ENCODE assay signal across 9 cellular contexts in the genomic region with DNA sequence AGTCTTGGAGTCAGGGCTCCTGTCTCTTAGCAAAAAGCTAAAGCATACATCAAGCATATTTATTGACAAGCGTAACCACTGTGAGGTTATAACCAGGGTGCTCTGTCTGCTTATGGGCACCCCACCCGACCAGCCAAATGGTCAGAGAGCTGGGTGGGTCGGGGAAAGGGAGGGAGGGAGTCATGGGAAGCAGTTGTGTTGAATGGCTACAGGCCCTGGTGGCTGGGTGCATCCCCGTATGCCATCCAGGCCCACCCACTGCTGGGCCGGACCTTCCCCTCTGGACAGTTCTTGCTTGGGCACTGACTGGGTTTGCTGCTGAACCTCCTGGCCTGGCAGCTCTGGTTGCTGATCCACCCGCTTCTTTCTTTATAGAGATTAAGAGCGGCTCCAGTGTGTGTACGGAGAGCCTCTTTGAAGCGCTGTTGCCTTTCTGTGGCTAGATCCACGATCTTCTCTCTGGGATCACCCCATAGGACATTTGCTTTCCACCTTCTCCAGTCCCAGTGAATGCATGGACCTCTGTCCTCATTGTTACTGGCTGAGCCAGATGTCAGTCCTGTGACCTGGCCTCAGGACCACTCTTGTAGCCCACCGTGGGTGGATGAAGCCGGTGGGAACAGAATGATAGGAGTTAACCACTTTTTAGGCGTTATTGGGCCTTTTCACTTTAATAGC. TPM values are rescaled to one million over a fixed set of nuclear protein-coding genes. Genes with fewer than 3 reads are reported as not detected.
DNase-seq lines count a peak whose midpoint lies in the region; ATAC-seq and TF ChIP-seq lines count a peak whose summit lies in the region.
"Had no signal": no experiment of that assay in that cellular context is flagged by ENCODE, and none has a peak within 500 bp of the region (broad histone marks: within the 10 kb centered on the region; RNA-seq: fewer than 3 reads in every experiment).

No MANE protein-coding gene starts in this region.

- peak overlapping the region; percentile 16 for H3K4me3 ChIP-seq in coronary artery

- peaks cover 5% of the 10 kb centered on the region for H3K36me3 Mint-ChIP-seq in stimulated activated naive CD8-positive, alpha-beta T cell treated with anti-CD3 and anti-CD28 coated beads, Interleukin-15, Interleukin-2, amounts not matched to agents 100 ng/mL and 50 ng/mL, for 24 hours (ENCODE audit: low read depth)
- peaks cover 6% of the 10 kb centered on the region for H3K36me3 Mint-ChIP-seq in natural killer cell

- peak overlapping the region; percentile 88 for H3K27ac ChIP-seq in coronary artery

- H3K9me3 Mint-ChIP-seq in stimulated activated naive CD8-positive, alpha-beta T cell treated with anti-CD3 and anti-CD28 coated beads, Interleukin-15, Interleukin-2, amounts not matched to agents 100 ng/mL and 50 ng/mL, for 24 hours, result no peaks in the 10 kb centered on the region
- H3K9me3 Mint-ChIP-seq in natural killer cell, result no peaks in the 10 kb centered on the region

- H3K27me3 Mint-ChIP-seq in stimulated activated naive CD8-positive, alpha-beta T cell treated with anti-CD3 and anti-CD28 coated beads, Interleukin-15, Interleukin-2, amounts not matched to agents 100 ng/mL and 50 ng/mL, for 24 hours, result no peaks in the 10 kb centered on the region
- H3K27me3 Mint-ChIP-seq in natural killer cell (ENCODE audit: low read depth in 2 of 2), result no peaks in the 10 kb centered on the region

- H3K4me3 Mint-ChIP-seq in stimulated activated naive CD8-positive, alpha-beta T cell treated with anti-CD3 and anti-CD28 coated beads, Interleukin-15, Interleukin-2, amounts not matched to agents 100 ng/mL and 50 ng/mL, for 24 hours, result no peak overlapping the region
- no peak overlapping the region for H3K4me3 Mint-ChIP-seq in natural killer cell

- ATAC-seq in stimulated activated naive CD8-positive, alpha-beta T cell treated with anti-CD3 and anti-CD28 coated beads, Interleukin-15, Interleukin-2, amounts not matched to agents 100 U/mL and 50 U/mL, for 24 hours, result no peak
- no peak for ATAC-seq in natural killer cell
- no peak for ATAC-seq in HG02840 (IDR thresholded peaks at IDR 0.05; ENCODE audit: low FRiP score, unreplicated experiment)
- ATAC-seq in HG02678 (IDR thresholded peaks at IDR 0.05; ENCODE audit: unreplicated experiment), result no peak
- ATAC-seq in GM19324 (IDR thresholded peaks at IDR 0.05; ENCODE audit: low FRiP score, unreplicated experiment), result no peak

- H3K4me1 Mint-ChIP-seq in stimulated activated naive CD8-positive, alpha-beta T cell treated with anti-CD3 and anti-CD28 coated beads, Interleukin-15, Interleukin-2, amounts not matched to agents 100 ng/mL and 50 ng/mL, for 24 hours (ENCODE audit: low read depth), result peaks cover 77% of the 10 kb centered on the region
- peaks cover 59% of the 10 kb centered on the region in 2 donors for H3K4me1 Mint-ChIP-seq in natural killer cell

- H3K27ac Mint-ChIP-seq in stimulated activated naive CD8-positive, alpha-beta T cell treated with anti-CD3 and anti-CD28 coated beads, Interleukin-15, Interleukin-2, amounts not matched to agents 100 ng/mL and 50 ng/mL, for 24 hours, result peak overlapping the region; percentile 38
- peak overlapping the region; percentile 87 to 97 for H3K27ac Mint-ChIP-seq in natural killer cell

- no peak for DNase-seq in stimulated activated naive CD8-positive, alpha-beta T cell treated with anti-CD3 and anti-CD28 coated beads, Interleukin-15, Interleukin-2, amounts not matched to agents 100 U/mL and 50 U/mL, for 24 hours
- DNase-seq in coronary artery (ENCODE audit: low spot score) (no peak), natural killer cell (no peak)
- no peak for DNase-seq in activated CD4-positive, CD25-positive, alpha-beta regulatory T cell treated with anti-CD3 and anti-CD28 coated beads, Interleukin-2, amount 50 U/mL, for 72 hours
- DNase-seq: NCI-H1092 treated with DMSO at 0.1 percent for 48 hours had no signal

- intact Hi-C loops in natural killer cell (cut with micrococcal nuclease), result loop anchor here (5.0 kb wide), 1 partner anchor 58 kb away; the partner anchor contains the start of gene SMAD3

- TF ChIP-seq CTCF in coronary artery (IDR thresholded peaks at IDR 0.05) (no peak), natural killer cell (IDR thresholded peaks at IDR 0.05) (no peak)

RNA-seq across cellular contexts. Expression of gene SMAD3, which starts 59.6 kb away (rescaled TPM):
- 10 to 100 TPM; 47.1 to 72.6 (median 63.0) TPM for total RNA-seq in natural killer cell
